In the genomic region with DNA sequence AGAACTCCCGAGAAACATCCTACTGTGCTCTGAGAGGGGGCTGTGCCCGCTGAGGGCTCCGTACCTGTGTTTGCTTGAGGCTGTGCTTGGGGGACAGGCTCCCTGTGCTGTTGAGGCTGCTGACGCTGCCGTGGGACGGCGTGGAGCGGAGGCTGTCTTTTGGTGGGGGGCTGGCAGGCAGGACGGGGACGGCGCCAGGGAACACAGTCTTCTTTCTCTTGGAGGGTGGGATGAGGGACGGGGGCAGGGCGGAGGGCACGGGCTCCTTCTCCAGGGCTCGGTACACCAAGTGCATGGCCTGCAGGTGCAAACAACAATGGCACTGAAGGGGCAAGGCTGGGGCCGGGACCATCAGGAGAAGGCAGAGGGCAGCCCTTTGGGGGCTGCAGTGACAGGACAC, we compare ENCODE assay signal across 1 cellular context.
A peak's percentile ranks its signal among the peaks of the same experiment; 100 is the strongest.
TF ChIP-seq lines count a peak whose summit lies in the region.

No MANE protein-coding gene starts in this region.

TF ChIP-seq in HepG2, 621 proteins besides CTCF, POLR2A, EP300 and RAD21:
- TF ChIP-seq AGO2 (optimal IDR thresholded peaks at IDR 0.05; ENCODE audit: low read depth, low read length), result peak; percentile 21
- TF ChIP-seq ZNF367 (CRISPR knock-in tag; IDR thresholded peaks at IDR 0.05; ENCODE audit: borderline replicate concordance), result no peak
